In genomic region chr2:208012449-208012848, GRCh38 we compare ENCODE assay signal across 1 cellular context.
TF ChIP-seq lines count a peak whose summit lies in the region.

No MANE protein-coding gene starts in this region.

TF ChIP-seq in K562, 482 proteins besides CTCF, POLR2A, EP300 and RAD21 (continued from another document):
- TF ChIP-seq STAT6 (CRISPR knock-in tag; IDR thresholded peaks at IDR 0.05) = no peak
- TF ChIP-seq NUFIP1 (IDR thresholded peaks at IDR 0.05; ENCODE audit: partially characterized antibody) = no peak
- TF ChIP-seq ZNF766 (CRISPR knock-in tag; conservative IDR thresholded peaks at IDR 0.05) = no peak
- no peak for TF ChIP-seq SMARCE1 (IDR thresholded peaks at IDR 0.05)
- no peak for TF ChIP-seq CLOCK (CRISPR knock-in tag; IDR thresholded peaks at IDR 0.05; ENCODE audit: borderline replicate concordance)
- no peak for TF ChIP-seq GTF2A2 (tag; IDR thresholded peaks at IDR 0.05)
- no peak for TF ChIP-seq IRF1 (CRISPR knock-in tag; IDR thresholded peaks at IDR 0.05; ENCODE audit: borderline replicate concordance)
- TF ChIP-seq, protein P1, sequence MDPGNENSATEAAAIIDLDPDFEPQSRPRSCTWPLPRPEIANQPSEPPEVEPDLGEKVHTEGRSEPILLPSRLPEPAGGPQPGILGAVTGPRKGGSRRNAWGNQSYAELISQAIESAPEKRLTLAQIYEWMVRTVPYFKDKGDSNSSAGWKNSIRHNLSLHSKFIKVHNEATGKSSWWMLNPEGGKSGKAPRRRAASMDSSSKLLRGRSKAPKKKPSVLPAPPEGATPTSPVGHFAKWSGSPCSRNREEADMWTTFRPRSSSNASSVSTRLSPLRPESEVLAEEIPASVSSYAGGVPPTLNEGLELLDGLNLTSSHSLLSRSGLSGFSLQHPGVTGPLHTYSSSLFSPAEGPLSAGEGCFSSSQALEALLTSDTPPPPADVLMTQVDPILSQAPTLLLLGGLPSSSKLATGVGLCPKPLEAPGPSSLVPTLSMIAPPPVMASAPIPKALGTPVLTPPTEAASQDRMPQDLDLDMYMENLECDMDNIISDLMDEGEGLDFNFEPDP (CRISPR knock-in tag; IDR thresholded peaks at IDR 0.05) = no peak
- TF ChIP-seq MYNN (IDR thresholded peaks at IDR 0.05) = no peak
- TF ChIP-seq MYNN (CRISPR knock-in tag; IDR thresholded peaks at IDR 0.05) = no peak
- TF ChIP-seq, protein P2, sequence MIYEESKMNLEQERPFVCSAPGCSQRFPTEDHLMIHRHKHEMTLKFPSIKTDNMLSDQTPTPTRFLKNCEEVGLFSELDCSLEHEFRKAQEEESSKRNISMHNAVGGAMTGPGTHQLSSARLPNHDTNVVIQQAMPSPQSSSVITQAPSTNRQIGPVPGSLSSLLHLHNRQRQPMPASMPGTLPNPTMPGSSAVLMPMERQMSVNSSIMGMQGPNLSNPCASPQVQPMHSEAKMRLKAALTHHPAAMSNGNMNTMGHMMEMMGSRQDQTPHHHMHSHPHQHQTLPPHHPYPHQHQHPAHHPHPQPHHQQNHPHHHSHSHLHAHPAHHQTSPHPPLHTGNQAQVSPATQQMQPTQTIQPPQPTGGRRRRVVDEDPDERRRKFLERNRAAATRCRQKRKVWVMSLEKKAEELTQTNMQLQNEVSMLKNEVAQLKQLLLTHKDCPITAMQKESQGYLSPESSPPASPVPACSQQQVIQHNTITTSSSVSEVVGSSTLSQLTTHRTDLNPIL (CRISPR knock-in tag; IDR thresholded peaks at IDR 0.05) = no peak
- TF ChIP-seq BDP1 (IDR thresholded peaks at IDR 0.05; ENCODE audit: insufficient read depth, insufficient read length) = no peak
- no peak for TF ChIP-seq SREBF1 (IDR thresholded peaks at IDR 0.05; ENCODE audit: borderline replicate concordance, low read depth, low read length)
- no peak for TF ChIP-seq FOXJ2 (tag; IDR thresholded peaks at IDR 0.05)
- TF ChIP-seq ZNF668 (CRISPR knock-in tag; IDR thresholded peaks at IDR 0.05) = no peak
- TF ChIP-seq HNRNPLL (IDR thresholded peaks at IDR 0.05; ENCODE audit: low read depth, low read length, poor library complexity, severe bottlenecking) = no peak
- TF ChIP-seq ZNF232 (CRISPR knock-in tag; IDR thresholded peaks at IDR 0.05) = no peak
- TF ChIP-seq XRCC4 (IDR thresholded peaks at IDR 0.05; ENCODE audit: extremely low read depth, insufficient read depth, insufficient read length) = no peak
- TF ChIP-seq, protein P3, sequence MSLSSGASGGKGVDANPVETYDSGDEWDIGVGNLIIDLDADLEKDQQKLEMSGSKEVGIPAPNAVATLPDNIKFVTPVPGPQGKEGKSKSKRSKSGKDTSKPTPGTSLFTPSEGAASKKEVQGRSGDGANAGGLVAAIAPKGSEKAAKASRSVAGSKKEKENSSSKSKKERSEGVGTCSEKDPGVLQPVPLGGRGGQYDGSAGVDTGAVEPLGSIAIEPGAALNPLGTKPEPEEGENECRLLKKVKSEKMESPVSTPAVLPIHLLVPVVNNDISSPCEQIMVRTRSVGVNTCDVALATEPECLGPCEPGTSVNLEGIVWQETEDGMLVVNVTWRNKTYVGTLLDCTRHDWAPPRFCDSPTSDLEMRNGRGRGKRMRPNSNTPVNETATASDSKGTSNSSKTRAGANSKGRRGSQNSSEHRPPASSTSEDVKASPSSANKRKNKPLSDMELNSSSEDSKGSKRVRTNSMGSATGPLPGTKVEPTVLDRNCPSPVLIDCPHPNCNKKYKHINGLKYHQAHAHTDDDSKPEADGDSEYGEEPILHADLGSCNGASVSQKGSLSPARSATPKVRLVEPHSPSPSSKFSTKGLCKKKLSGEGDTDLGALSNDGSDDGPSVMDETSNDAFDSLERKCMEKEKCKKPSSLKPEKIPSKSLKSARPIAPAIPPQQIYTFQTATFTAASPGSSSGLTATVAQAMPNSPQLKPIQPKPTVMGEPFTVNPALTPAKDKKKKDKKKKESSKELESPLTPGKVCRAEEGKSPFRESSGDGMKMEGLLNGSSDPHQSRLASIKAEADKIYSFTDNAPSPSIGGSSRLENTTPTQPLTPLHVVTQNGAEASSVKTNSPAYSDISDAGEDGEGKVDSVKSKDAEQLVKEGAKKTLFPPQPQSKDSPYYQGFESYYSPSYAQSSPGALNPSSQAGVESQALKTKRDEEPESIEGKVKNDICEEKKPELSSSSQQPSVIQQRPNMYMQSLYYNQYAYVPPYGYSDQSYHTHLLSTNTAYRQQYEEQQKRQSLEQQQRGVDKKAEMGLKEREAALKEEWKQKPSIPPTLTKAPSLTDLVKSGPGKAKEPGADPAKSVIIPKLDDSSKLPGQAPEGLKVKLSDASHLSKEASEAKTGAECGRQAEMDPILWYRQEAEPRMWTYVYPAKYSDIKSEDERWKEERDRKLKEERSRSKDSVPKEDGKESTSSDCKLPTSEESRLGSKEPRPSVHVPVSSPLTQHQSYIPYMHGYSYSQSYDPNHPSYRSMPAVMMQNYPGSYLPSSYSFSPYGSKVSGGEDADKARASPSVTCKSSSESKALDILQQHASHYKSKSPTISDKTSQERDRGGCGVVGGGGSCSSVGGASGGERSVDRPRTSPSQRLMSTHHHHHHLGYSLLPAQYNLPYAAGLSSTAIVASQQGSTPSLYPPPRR (CRISPR knock-in tag; IDR thresholded peaks at IDR 0.05; ENCODE audit: borderline replicate concordance) = no peak
- TF ChIP-seq NFE2 (IDR thresholded peaks at IDR 0.05; ENCODE audit: low read depth) = peak; percentile 40; the same call in 1 of the 2 replicates
- no peak for TF ChIP-seq ZNF165 (CRISPR knock-in tag; IDR thresholded peaks at IDR 0.05; ENCODE audit: borderline replicate concordance)
- TF ChIP-seq HDAC6 (IDR thresholded peaks at IDR 0.05; ENCODE audit: low read depth, low read length) = no peak
TF ChIP-seq in K562: peak in this region for 22.
